In the genomic region with DNA sequence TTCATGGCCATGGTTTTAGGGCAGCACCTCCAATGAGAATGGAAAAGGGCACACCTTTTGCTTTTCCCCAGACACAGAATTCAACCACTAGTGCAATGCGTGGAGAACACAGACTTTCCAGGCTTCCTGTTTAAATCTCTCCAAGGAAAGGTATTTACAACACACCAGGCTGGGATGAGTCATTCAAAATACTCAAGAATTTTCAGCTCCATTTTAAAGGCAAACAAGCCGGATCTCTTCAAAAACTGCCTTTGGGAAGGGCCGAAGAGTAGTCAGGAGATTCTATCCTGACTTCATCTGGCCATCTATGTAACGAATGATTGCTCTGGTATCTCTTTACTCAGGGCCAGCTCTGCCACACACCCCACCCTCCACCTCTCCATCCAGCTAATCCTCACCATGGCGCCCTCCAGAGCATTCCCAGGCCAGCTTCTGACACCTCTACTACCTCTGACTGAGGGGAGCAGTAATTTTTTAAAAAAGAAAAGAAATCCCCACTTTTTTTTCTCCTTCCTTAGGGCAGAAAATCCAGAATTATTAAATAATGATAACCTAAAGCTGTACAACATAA, we compare ENCODE assay signal across 1 cellular context.
TF ChIP-seq lines count a peak whose summit lies in the region.

No MANE protein-coding gene starts in this region.

TF ChIP-seq in GM23338, 12 proteins besides CTCF, POLR2A, EP300 and RAD21 (continued from another document):
- TF ChIP-seq, protein P1, sequence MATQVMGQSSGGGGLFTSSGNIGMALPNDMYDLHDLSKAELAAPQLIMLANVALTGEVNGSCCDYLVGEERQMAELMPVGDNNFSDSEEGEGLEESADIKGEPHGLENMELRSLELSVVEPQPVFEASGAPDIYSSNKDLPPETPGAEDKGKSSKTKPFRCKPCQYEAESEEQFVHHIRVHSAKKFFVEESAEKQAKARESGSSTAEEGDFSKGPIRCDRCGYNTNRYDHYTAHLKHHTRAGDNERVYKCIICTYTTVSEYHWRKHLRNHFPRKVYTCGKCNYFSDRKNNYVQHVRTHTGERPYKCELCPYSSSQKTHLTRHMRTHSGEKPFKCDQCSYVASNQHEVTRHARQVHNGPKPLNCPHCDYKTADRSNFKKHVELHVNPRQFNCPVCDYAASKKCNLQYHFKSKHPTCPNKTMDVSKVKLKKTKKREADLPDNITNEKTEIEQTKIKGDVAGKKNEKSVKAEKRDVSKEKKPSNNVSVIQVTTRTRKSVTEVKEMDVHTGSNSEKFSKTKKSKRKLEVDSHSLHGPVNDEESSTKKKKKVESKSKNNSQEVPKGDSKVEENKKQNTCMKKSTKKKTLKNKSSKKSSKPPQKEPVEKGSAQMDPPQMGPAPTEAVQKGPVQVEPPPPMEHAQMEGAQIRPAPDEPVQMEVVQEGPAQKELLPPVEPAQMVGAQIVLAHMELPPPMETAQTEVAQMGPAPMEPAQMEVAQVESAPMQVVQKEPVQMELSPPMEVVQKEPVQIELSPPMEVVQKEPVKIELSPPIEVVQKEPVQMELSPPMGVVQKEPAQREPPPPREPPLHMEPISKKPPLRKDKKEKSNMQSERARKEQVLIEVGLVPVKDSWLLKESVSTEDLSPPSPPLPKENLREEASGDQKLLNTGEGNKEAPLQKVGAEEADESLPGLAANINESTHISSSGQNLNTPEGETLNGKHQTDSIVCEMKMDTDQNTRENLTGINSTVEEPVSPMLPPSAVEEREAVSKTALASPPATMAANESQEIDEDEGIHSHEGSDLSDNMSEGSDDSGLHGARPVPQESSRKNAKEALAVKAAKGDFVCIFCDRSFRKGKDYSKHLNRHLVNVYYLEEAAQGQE (IDR thresholded peaks at IDR 0.05; ENCODE audit: unreplicated experiment) = no peak
- TF ChIP-seq, protein P2, sequence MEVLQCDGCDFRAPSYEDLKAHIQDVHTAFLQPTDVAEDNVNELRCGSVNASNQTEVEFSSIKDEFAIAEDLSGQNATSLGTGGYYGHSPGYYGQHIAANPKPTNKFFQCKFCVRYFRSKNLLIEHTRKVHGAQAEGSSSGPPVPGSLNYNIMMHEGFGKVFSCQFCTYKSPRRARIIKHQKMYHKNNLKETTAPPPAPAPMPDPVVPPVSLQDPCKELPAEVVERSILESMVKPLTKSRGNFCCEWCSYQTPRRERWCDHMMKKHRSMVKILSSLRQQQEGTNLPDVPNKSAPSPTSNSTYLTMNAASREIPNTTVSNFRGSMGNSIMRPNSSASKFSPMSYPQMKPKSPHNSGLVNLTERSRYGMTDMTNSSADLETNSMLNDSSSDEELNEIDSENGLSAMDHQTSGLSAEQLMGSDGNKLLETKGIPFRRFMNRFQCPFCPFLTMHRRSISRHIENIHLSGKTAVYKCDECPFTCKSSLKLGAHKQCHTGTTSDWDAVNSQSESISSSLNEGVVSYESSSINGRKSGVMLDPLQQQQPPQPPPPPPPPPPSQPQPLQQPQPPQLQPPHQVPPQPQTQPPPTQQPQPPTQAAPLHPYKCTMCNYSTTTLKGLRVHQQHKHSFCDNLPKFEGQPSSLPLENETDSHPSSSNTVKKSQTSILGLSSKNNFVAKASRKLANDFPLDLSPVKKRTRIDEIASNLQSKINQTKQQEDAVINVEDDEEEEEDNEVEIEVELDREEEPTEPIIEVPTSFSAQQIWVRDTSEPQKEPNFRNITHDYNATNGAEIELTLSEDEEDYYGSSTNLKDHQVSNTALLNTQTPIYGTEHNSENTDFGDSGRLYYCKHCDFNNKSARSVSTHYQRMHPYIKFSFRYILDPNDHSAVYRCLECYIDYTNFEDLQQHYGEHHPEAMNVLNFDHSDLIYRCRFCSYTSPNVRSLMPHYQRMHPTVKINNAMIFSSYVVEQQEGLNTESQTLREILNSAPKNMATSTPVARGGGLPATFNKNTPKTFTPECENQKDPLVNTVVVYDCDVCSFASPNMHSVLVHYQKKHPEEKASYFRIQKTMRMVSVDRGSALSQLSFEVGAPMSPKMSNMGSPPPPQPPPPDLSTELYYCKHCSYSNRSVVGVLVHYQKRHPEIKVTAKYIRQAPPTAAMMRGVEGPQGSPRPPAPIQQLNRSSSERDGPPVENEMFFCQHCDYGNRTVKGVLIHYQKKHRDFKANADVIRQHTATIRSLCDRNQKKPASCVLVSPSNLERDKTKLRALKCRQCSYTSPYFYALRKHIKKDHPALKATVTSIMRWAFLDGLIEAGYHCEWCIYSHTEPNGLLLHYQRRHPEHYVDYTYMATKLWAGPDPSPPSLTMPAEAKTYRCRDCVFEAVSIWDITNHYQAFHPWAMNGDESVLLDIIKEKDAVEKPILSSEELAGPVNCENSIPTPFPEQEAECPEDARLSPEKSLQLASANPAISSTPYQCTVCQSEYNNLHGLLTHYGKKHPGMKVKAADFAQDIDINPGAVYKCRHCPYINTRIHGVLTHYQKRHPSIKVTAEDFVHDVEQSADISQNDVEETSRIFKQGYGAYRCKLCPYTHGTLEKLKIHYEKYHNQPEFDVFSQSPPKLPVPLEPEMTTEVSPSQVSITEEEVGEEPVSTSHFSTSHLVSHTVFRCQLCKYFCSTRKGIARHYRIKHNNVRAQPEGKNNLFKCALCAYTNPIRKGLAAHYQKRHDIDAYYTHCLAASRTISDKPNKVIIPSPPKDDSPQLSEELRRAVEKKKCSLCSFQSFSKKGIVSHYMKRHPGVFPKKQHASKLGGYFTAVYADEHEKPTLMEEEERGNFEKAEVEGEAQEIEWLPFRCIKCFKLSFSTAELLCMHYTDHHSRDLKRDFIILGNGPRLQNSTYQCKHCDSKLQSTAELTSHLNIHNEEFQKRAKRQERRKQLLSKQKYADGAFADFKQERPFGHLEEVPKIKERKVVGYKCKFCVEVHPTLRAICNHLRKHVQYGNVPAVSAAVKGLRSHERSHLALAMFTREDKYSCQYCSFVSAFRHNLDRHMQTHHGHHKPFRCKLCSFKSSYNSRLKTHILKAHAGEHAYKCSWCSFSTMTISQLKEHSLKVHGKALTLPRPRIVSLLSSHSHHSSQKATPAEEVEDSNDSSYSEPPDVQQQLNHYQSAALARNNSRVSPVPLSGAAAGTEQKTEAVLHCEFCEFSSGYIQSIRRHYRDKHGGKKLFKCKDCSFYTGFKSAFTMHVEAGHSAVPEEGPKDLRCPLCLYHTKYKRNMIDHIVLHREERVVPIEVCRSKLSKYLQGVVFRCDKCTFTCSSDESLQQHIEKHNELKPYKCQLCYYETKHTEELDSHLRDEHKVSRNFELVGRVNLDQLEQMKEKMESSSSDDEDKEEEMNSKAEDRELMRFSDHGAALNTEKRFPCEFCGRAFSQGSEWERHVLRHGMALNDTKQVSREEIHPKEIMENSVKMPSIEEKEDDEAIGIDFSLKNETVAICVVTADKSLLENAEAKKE (CRISPR knock-in tag; IDR thresholded peaks at IDR 0.05) = no peak
- TF ChIP-seq EZH2phosphoT487 (IDR thresholded peaks at IDR 0.05; ENCODE audit: unreplicated experiment) = no peak
- TF ChIP-seq ZNF331 (CRISPR knock-in tag; IDR thresholded peaks at IDR 0.05; ENCODE audit: low read depth) = no peak
